9 cellular contexts compared by ENCODE assay signal in the genomic region with DNA sequence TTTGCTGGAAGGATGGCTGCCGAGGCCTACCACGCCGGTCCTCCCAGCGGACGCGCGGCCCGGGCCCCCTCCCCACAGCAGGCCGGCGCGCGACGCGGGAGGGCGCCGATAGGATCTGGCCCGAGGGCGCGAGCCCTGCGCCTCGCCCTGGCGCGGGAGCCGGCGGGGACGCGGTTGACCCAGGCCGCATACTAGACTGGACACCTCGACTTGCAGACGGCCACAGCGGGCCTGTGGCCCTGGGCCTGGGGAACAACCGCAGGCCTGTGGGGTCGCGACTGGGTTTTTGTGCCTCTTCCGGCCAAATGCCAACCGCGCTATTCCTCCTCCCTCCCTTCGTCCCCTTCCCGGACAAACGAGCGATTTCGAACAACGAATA. TPM values are rescaled to one million over a fixed set of nuclear protein-coding genes. Genes with fewer than 3 reads are reported as not detected.
A peak's percentile ranks its signal among the peaks of the same experiment; 100 is the strongest.
DNase-seq lines count a peak whose midpoint lies in the region; ATAC-seq and TF ChIP-seq lines count a peak whose summit lies in the region.
"Had no signal": no experiment of that assay in that cellular context is flagged by ENCODE, and none has a peak within 500 bp of the region (broad histone marks: within the 10 kb centered on the region; RNA-seq: fewer than 3 reads in every experiment).

No MANE protein-coding gene starts in this region.

- no peak overlapping the region for H2BK5ac ChIP-seq in H9 (ENCODE audit: insufficient read length, low read length)

- no peak overlapping the region for H3K27ac ChIP-seq in H9 (ENCODE audit: insufficient read length, low read depth, low read length)

- no peak overlapping the region for H3K23ac ChIP-seq in H9 (ENCODE audit: insufficient read length, low read depth, low read length)

- H3K79me2 ChIP-seq in H9 (ENCODE audit: insufficient read depth, low read length): no peaks in the 10 kb centered on the region

- TF ChIP-seq CTCF in H9 (conservative IDR thresholded peaks at IDR 0.05): no peak

- H3K4me1 Mint-ChIP-seq in H9: peaks cover 14 to 32% of the 10 kb centered on the region in 2 experiments
- no peaks in the 10 kb centered on the region for H3K4me1 Mint-ChIP-seq in activated T-helper 17 cell treated with anti-CD3 and anti-CD28 coated beads, Interleukin-2, amount 50 U/mL, for 72 hours

- H3K27me3 Mint-ChIP-seq in H9 (ENCODE audit: low read depth): peaks cover 40% of the 10 kb centered on the region
- peaks cover 57% of the 10 kb centered on the region for H3K27me3 Mint-ChIP-seq in activated T-helper 17 cell treated with anti-CD3 and anti-CD28 coated beads, Interleukin-2, amount 50 U/mL, for 72 hours

- H2AFZ ChIP-seq in H9 (ENCODE audit: low read length): no peak overlapping the region

- no peak overlapping the region for H4K8ac ChIP-seq in H9 (replicated peaks; ENCODE audit: insufficient read length, low read depth, low read length)

- H2BK15ac ChIP-seq in H9 (ENCODE audit: low read depth, low read length): no peak overlapping the region

- H4K91ac ChIP-seq in H9 (ENCODE audit: insufficient read length, low read depth, low read length): no peak overlapping the region

- H3K4me3 Mint-ChIP-seq in H9: peak overlapping the region; percentile 81 to 90
- H3K4me3 Mint-ChIP-seq in activated T-helper 17 cell treated with anti-CD3 and anti-CD28 coated beads, Interleukin-2, amount 50 U/mL, for 72 hours: peak overlapping the region; percentile 61

- H3K9me3 ChIP-seq in H9 (ENCODE audit: control insufficient read depth, low read depth, low read length): no peaks in the 10 kb centered on the region
- no peaks in the 10 kb centered on the region for H3K9me3 ChIP-seq in iPS-15b (ENCODE audit: control insufficient read depth, insufficient read depth, low read length)
- no peaks in the 10 kb centered on the region for H3K9me3 ChIP-seq in skeletal muscle satellite cell (replicated peaks; ENCODE audit: low read length)

- peak; percentile 55 for DNase-seq in H9
- DNase-seq in T1000 (lab: John Stamatoyannopoulos, UW): no peak
- DNase-seq: immature natural killer cell had no signal

- H3K18ac ChIP-seq in H9 (ENCODE audit: insufficient read length, low read depth, low read length): peak overlapping the region; percentile 92

- H2BK120ac ChIP-seq in H9 (ENCODE audit: low read depth, low read length, poor library complexity, severe bottlenecking): no peak overlapping the region

- peak overlapping the region; percentile 63 for H3K4me2 ChIP-seq in H9 (ENCODE audit: insufficient read depth, insufficient read length, low read length)
- peak overlapping the region; percentile 84 for H3K4me2 ChIP-seq in skeletal muscle satellite cell (ENCODE audit: low read length)

- peak overlapping the region; percentile 94 for H3K14ac ChIP-seq in H9 (ENCODE audit: insufficient read depth, low read length)

- peaks cover 2% of the 10 kb centered on the region; the same call in 1 of the 2 replicates for H3K27me3 ChIP-seq in H9 (ENCODE audit: insufficient read depth, low read length)
- H3K27me3 ChIP-seq in iPS-15b (ENCODE audit: control insufficient read depth, insufficient read depth, low read length): peaks cover 54% of the 10 kb centered on the region
- H3K27me3 ChIP-seq in skeletal muscle satellite cell (ENCODE audit: control insufficient read depth, insufficient read depth, low read length): peaks cover 87% of the 10 kb centered on the region

- H4K20me1 ChIP-seq in H9 (ENCODE audit: control insufficient read depth, insufficient read depth, insufficient read length): no peaks in the 10 kb centered on the region

- no peak overlapping the region; the same call in 1 of the 2 replicates for H3K4ac ChIP-seq in H9 (ENCODE audit: low read depth, low read length)

- H2BK12ac ChIP-seq in H9 (ENCODE audit: insufficient read length, low read depth, low read length): no peak overlapping the region

- H3T11ph ChIP-seq in H9 (ENCODE audit: low read length): no peak overlapping the region

- H3K9me3 Mint-ChIP-seq in H9: no peaks in the 10 kb centered on the region; a peak in 2 of 5 replicates
- no peaks in the 10 kb centered on the region for H3K9me3 Mint-ChIP-seq in activated T-helper 17 cell treated with anti-CD3 and anti-CD28 coated beads, Interleukin-2, amount 50 U/mL, for 72 hours
- H3K9me3 Mint-ChIP-seq: activated naive CD8-positive, alpha-beta T cell treated with anti-CD3 and anti-CD28 coated beads for 36 hours had no signal

- H3K27ac Mint-ChIP-seq in H9: no peak overlapping the region
- H3K27ac Mint-ChIP-seq in activated T-helper 17 cell treated with anti-CD3 and anti-CD28 coated beads, Interleukin-2, amount 50 U/mL, for 72 hours: no peak overlapping the region
- H3K27ac Mint-ChIP-seq: immature natural killer cell had no signal

- no peak overlapping the region for H2AK5ac ChIP-seq in H9 (ENCODE audit: insufficient read length, low read length)

- no peak for ATAC-seq in activated T-helper 17 cell treated with anti-CD3 and anti-CD28 coated beads, Interleukin-2, amount 50 U/mL, for 72 hours (replicated peaks)
- no peak for ATAC-seq in HG02763 (IDR thresholded peaks at IDR 0.05; ENCODE audit: unreplicated experiment)
- no peak for ATAC-seq in HG03095 (IDR thresholded peaks at IDR 0.05; ENCODE audit: unreplicated experiment)

- peak overlapping the region; percentile 67 for H3K4me3 ChIP-seq in iPS-15b (ENCODE audit: low read depth, low read length)
- peak overlapping the region; percentile 65 for H3K4me3 ChIP-seq in skeletal muscle satellite cell (ENCODE audit: low read length)

- H3K56ac ChIP-seq in H9 (ENCODE audit: insufficient read length, low read depth, low read length): no peak overlapping the region

- no peaks in the 10 kb centered on the region for H3K36me3 ChIP-seq in iPS-15b (ENCODE audit: control insufficient read depth, insufficient read depth, low read length)
- H3K36me3 ChIP-seq in skeletal muscle satellite cell (ENCODE audit: insufficient read depth, low read length): no peaks in the 10 kb centered on the region

- peak overlapping the region; percentile 45 for H3K9ac ChIP-seq in H9 (ENCODE audit: extremely low read depth, insufficient read length, low read length)
- peak overlapping the region; percentile 72 for H3K9ac ChIP-seq in iPS-15b (ENCODE audit: low read depth, low read length)
- H3K9ac ChIP-seq in skeletal muscle satellite cell (ENCODE audit: low read depth, low read length): no peak overlapping the region

- H4K5ac ChIP-seq in H9 (ENCODE audit: insufficient read length, low read depth, low read length): no peak overlapping the region

- H2BK20ac ChIP-seq in H9 (ENCODE audit: low read depth, low read length, poor library complexity, severe bottlenecking): no peak overlapping the region

- H3K79me1 ChIP-seq in H9 (ENCODE audit: insufficient read depth, low read depth, low read length, poor library complexity, severe bottlenecking): no peaks in the 10 kb centered on the region

- H3K36me3 Mint-ChIP-seq in H9 (ENCODE audit: insufficient read depth in 1 of 3, low read depth in 3 of 3): no peaks in the 10 kb centered on the region
- no peaks in the 10 kb centered on the region for H3K36me3 Mint-ChIP-seq in activated T-helper 17 cell treated with anti-CD3 and anti-CD28 coated beads, Interleukin-2, amount 50 U/mL, for 72 hours (ENCODE audit: low read depth)
- H3K36me3 Mint-ChIP-seq: activated naive CD8-positive, alpha-beta T cell treated with anti-CD3 and anti-CD28 coated beads for 36 hours; immature natural killer cell had no signal

- peaks cover 22% of the 10 kb centered on the region for H3K23me2 ChIP-seq in H9 (ENCODE audit: insufficient read length, low read depth, low read length, poor library complexity, severe bottlenecking)

- WGBS in H9 (ENCODE audit: extremely low coverage, insufficient read length, low lambda C conversion rate): no CpG with 5 or more reads among the region's 43 CpGs

- no peaks in the 10 kb centered on the region for H3K4me1 ChIP-seq in H9 (ENCODE audit: insufficient read depth, low read length)
- peaks cover 4% of the 10 kb centered on the region for H3K4me1 ChIP-seq in iPS-15b (ENCODE audit: control insufficient read depth, insufficient read depth, low read length)
- peaks cover 19% of the 10 kb centered on the region for H3K4me1 ChIP-seq in skeletal muscle satellite cell (ENCODE audit: control insufficient read depth, insufficient read depth, low read length)

RNA-seq across cellular contexts. Expression of gene NHLH2, which starts 2.5 kb away (rescaled TPM):
- total RNA-seq in H9 (2021): 1.1 and 1.2 TPM in 2 replicates
- not detected for total RNA-seq in activated T-helper 17 cell treated with anti-CD3 and anti-CD28 coated beads, Interleukin-2, amount 50 U/mL, for 72 hours
- 0.22 TPM in 1 of 2 replicates, not detected in the other for total RNA-seq in skeletal muscle satellite cell (2012; rRNA removed)
- total RNA-seq: activated naive CD8-positive, alpha-beta T cell treated with anti-CD3 and anti-CD28 coated beads for 36 hours had no signal
